14 cellular contexts compared by ENCODE assay signal in the genomic region with DNA sequence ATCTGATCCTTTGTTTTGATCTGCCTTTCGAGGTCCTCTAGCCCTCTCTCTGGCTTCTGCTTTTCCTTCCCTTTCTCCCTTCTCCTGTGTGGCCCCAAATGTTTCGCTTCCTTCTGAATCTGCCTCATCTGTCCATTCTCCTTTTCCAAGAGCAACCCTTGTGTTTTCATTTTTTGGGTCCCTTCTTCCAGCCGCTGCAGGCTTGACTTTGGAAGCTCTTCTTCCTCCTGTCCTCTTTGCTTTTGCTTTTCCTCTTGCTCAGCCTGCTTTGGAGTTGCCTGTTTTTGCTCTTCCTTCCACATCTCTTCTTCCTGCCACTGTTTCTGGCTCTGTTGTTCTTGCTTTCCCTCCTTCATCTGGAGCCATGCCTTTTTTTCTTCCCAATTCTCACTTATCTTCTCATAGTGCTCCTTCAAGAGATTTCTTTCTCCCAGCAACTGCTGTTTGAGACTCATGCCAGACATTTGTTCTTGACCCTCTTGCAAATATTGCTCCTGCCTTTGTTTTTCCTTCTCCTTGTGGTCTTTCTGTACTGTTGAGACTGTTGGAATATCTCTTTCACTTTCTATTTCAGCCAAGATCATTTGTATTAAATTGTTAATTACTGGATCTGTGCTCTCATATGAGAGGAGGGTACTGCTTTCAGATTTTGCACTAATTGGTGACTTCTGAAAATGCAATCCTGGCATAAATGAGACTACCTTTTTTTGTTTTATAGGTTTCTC. TPM values are rescaled to one million over a fixed set of nuclear protein-coding genes. Genes with fewer than 3 reads are reported as not detected.
DNase-seq lines count a peak whose midpoint lies in the region; ATAC-seq and TF ChIP-seq lines count a peak whose summit lies in the region.
"Had no signal": no experiment of that assay in that cellular context is flagged by ENCODE, and none has a peak within 500 bp of the region (broad histone marks: within the 10 kb centered on the region; RNA-seq: fewer than 3 reads in every experiment).

No MANE protein-coding gene starts in this region.

- no peak overlapping the region for H3K4me3 Mint-ChIP-seq in GM23338
- H3K4me3 Mint-ChIP-seq: CD4-positive, alpha-beta T cell had no signal

- in situ Hi-C loops in Panc1 (cut with HindIII; ENCODE audit: low pct_unique_long_range_greater_than_20kb, low sequenced_read_pairs) = no loop called here

- H3K9me3 ChIP-seq in Panc1 (ENCODE audit: control insufficient read depth, insufficient read depth, low read depth, low read length) (no peaks in the 10 kb centered on the region), parathyroid adenoma (ENCODE audit: control insufficient read depth, low read length) (no peaks in the 10 kb centered on the region)

- no peak overlapping the region for H3K27ac Mint-ChIP-seq in GM23338
- H3K27ac Mint-ChIP-seq: CD4-positive, alpha-beta T cell had no signal

- ATAC-seq in GM23338 = no peak
- 0 out of 2 replicates have a peak, but pooled peaks have one; percentile 23 for ATAC-seq in Panc1
- no peak for ATAC-seq in GM19455 (IDR thresholded peaks at IDR 0.05; ENCODE audit: unreplicated experiment)

- H3K4me2 ChIP-seq in GM23338 = no peak overlapping the region
- H3K4me2 ChIP-seq in parathyroid adenoma (ENCODE audit: low read length) = peak overlapping the region; percentile 31

- no peaks in the 10 kb centered on the region for H3K79me2 ChIP-seq in GM23338 (replicated peaks; ENCODE audit: insufficient read depth)
- no peaks in the 10 kb centered on the region for H3K79me2 ChIP-seq in parathyroid adenoma

- H3K4me3 ChIP-seq in GM23338 (no peak overlapping the region), Panc1 (ENCODE audit: low read depth in 2 of 2, low read length in 2 of 2) (no peak overlapping the region), fibroblast of pulmonary artery (replicated peaks; ENCODE audit: low read depth, low read length) (no peak overlapping the region), parathyroid adenoma (ENCODE audit: low read depth, low read length) (no peak overlapping the region)

- H3K27me3 ChIP-seq in GM23338 (ENCODE audit: insufficient read depth) (no peaks in the 10 kb centered on the region), Panc1 (ENCODE audit: control insufficient read depth, insufficient read depth, low read length) (no peaks in the 10 kb centered on the region), parathyroid adenoma (ENCODE audit: control insufficient read depth, insufficient read depth, low read length) (no peaks in the 10 kb centered on the region)

- H3K36me3 Mint-ChIP-seq in GM23338 (ENCODE audit: low read depth) = no peaks in the 10 kb centered on the region

- H3K9me3 Mint-ChIP-seq in GM23338 = no peaks in the 10 kb centered on the region
- H3K9me3 Mint-ChIP-seq: CD4-positive, alpha-beta T cell had no signal

- intact Hi-C loops in Panc1 (cut with micrococcal nuclease; ENCODE audit: unreplicated experiment) = no loop called here

- no peaks in the 10 kb centered on the region; the same call in 2 of the 3 replicates for H3K4me1 Mint-ChIP-seq in GM23338

- no peaks in the 10 kb centered on the region for H3F3A ChIP-seq in GM23338 (replicated peaks; ENCODE audit: low read depth)

- no peaks in the 10 kb centered on the region for H4K20me1 ChIP-seq in GM23338 (replicated peaks; ENCODE audit: insufficient read depth)

- H3K9ac ChIP-seq in parathyroid adenoma = no peak overlapping the region

- H3K4me1 ChIP-seq in GM23338 (ENCODE audit: insufficient read depth) = 0 out of 2 replicates have a peak, but pooled peaks cover 4% of the 10 kb centered on the region
- H3K4me1 ChIP-seq in Panc1 (ENCODE audit: control insufficient read depth, insufficient read depth, low read length) = no peaks in the 10 kb centered on the region
- H3K4me1 ChIP-seq in parathyroid adenoma = no peaks in the 10 kb centered on the region

- H3K27ac ChIP-seq in GM23338 (ENCODE audit: low read depth) (no peak overlapping the region), Panc1 (ENCODE audit: low read length) (0 out of 2 replicates have a peak overlapping the region, but pooled peaks have one; percentile 10), parathyroid adenoma (no peak overlapping the region)

- POLR2A ChIA-PET in Panc1 (lab: Charles Lee) = interaction anchor here (0.6 kb wide), 1 partner anchor 546 kb away, joined by 3 read pairs; no protein-coding TSS in a partner anchor

- CTCF ChIA-PET in Panc1 (lab: Charles Lee) = no interaction called here

- TF ChIP-seq CTCF in GM23338 (conservative IDR thresholded peaks at IDR 0.05; ENCODE audit: low read depth in 2 of 2) = no peak
- no peak for TF ChIP-seq CTCF in Panc1 (IDR thresholded peaks at IDR 0.05)
- TF ChIP-seq CTCF in fibroblast of pulmonary artery (IDR thresholded peaks at IDR 0.05; ENCODE audit: low read length, missing control alignments) = no peak
- TF ChIP-seq CTCF in parathyroid adenoma (IDR thresholded peaks at IDR 0.05) = no peak

- H3K36me3 ChIP-seq in GM23338 (ENCODE audit: insufficient read depth) (no peaks in the 10 kb centered on the region), Panc1 (ENCODE audit: control insufficient read depth, insufficient read depth, low read length) (no peaks in the 10 kb centered on the region), parathyroid adenoma (ENCODE audit: control insufficient read depth, insufficient read depth, low read length) (no peaks in the 10 kb centered on the region)

- no peak for DNase-seq in GM23338 (ENCODE audit: low spot score)
- no peak for DNase-seq in Panc1 (ENCODE audit: low read depth, low spot score)
- peak; percentile 26 for DNase-seq in fibroblast of pulmonary artery (ENCODE audit: low read depth)
- DNase-seq in NCI-H510A (lab: John Stamatoyannopoulos, UW) = no peak
- DNase-seq in NCI-H526 (lab: John Stamatoyannopoulos, UW) = no peak
- DNase-seq in NCI-H187 (lab: John Stamatoyannopoulos, UW) = no peak
- DNase-seq: CD4-positive, alpha-beta T cell; midbrain; NCI-H1417; NCI-H524 treated with DMSO at 0.1 percent for 48 hours; substantia nigra had no signal

- peaks cover 4% of the 10 kb centered on the region for H3K27me3 Mint-ChIP-seq in GM23338 (ENCODE audit: insufficient read depth, low read depth, poor library complexity)
- H3K27me3 Mint-ChIP-seq: CD4-positive, alpha-beta T cell had no signal

- H2AFZ ChIP-seq in GM23338 (peak overlapping the region; percentile 82), parathyroid adenoma (peak overlapping the region; percentile 56)

- H3K9me2 ChIP-seq in GM23338 (ENCODE audit: insufficient read depth) = no peaks in the 10 kb centered on the region

- no TSS peak for BruUV-seq in Panc1 (replicated peaks; lab: Mats Ljungman, UMichigan)

TF ChIP-seq in GM23338, 12 proteins besides CTCF, POLR2A, EP300 and RAD21 (continues in another document):
- TF ChIP-seq JUNB (IDR thresholded peaks at IDR 0.05; ENCODE audit: unreplicated experiment) (no peak), CREB1 (CRISPR knock-in tag; IDR thresholded peaks at IDR 0.05; ENCODE audit: low read depth) (no peak)

RNA-seq across cellular contexts. Expression of a gene that starts 42.4 kb away (rescaled TPM):
- not detected in 2 replicates for total RNA-seq in GM23338 (2014; rRNA removed; shearing (Covaris generic))
- not detected in 2 replicates for polyA plus RNA-seq in GM23338 (2016; fragmentation: Nextera tagmentation; extraction: Ambion mirVana)
- total RNA-seq in Panc1 (2021; ENCODE audit: unreplicated experiment) = not detected
- 0.04 TPM for polyA plus RNA-seq in Panc1 (2012; ENCODE audit: insufficient read length)
- total RNA-seq: CD4-positive, alpha-beta T cell; SK-MEL-5 had no signal

RNA-seq across cellular contexts. Expression of a gene that starts 46.7 kb away (rescaled TPM):
- total RNA-seq in GM23338 (2014; rRNA removed; shearing (Covaris generic)) = 55.9 and 59.1 TPM in 2 replicates
- 76.8 and 88.8 TPM in 2 replicates for polyA plus RNA-seq in GM23338 (2016; fragmentation: Nextera tagmentation; extraction: Ambion mirVana)
- 92.7 TPM for total RNA-seq in Panc1 (2021; ENCODE audit: unreplicated experiment)
- polyA plus RNA-seq in Panc1 (2012; ENCODE audit: insufficient read length) = 33.7 TPM
